ENCODE assay signal across 19 cellular contexts in the genomic region with DNA sequence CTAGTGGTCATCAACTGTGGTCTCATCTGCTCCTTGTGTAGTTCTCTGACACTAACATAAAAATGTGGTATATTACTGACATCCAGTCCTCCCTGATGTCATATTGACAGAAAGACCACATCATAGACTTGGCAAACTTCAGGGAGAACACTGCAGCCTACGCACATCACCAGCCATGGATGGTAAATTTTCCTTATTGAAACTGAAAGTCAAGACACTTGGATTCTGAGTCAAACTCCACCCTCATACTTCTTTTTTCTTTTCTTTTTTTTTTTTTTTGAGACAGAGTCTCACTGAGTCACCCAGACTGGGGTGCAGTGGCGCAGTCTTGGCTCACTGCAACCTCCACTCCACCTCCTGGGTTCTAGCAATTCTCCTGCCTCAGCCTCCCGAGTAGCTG. TPM values are rescaled to one million over a fixed set of nuclear protein-coding genes. Genes with fewer than 3 reads are reported as not detected.
DNase-seq lines count a peak whose midpoint lies in the region; ATAC-seq and TF ChIP-seq lines count a peak whose summit lies in the region.
"Had no signal": no experiment of that assay in that cellular context is flagged by ENCODE, and none has a peak within 500 bp of the region (broad histone marks: within the 10 kb centered on the region; RNA-seq: fewer than 3 reads in every experiment).

No MANE protein-coding gene starts in this region.

- peaks cover 5% of the 10 kb centered on the region for H3K4me1 Mint-ChIP-seq in activated CD8-positive, alpha-beta memory T cell treated with anti-CD3 and anti-CD28 coated beads, Interleukin-2, amount 10 ng/mL, durations not matched to agents 7 days and 5 days
- H3K4me1 Mint-ChIP-seq in type B pancreatic cell (ENCODE audit: unreplicated experiment): no peaks in the 10 kb centered on the region

- TF ChIP-seq CTCF in choroid plexus epithelial cell (conservative IDR thresholded peaks at IDR 0.05; ENCODE audit: low read depth, low read length): no peak
- TF ChIP-seq CTCF in type B pancreatic cell (conservative IDR thresholded peaks at IDR 0.05): no peak
- no peak for TF ChIP-seq CTCF in sigmoid colon (IDR thresholded peaks at IDR 0.05)

- H3K27ac Mint-ChIP-seq in activated CD8-positive, alpha-beta memory T cell treated with anti-CD3 and anti-CD28 coated beads, Interleukin-2, amount 10 ng/mL, durations not matched to agents 7 days and 5 days: peak overlapping the region; percentile 59
- no peak overlapping the region for H3K27ac Mint-ChIP-seq in type B pancreatic cell

- no peak for DNase-seq in activated CD8-positive, alpha-beta memory T cell treated with anti-CD3 and anti-CD28 coated beads, Interleukin-2, amount 10 ng/mL, durations not matched to agents 7 days and 5 days
- no peak for DNase-seq in activated CD8-positive, alpha-beta memory T cell treated with anti-CD3 and anti-CD28 coated beads, Interleukin-2, amount 50 U/mL, for 48 hours
- peak; percentile 37 for DNase-seq in M059J (ENCODE audit: low read depth)
- DNase-seq in choroid plexus epithelial cell (ENCODE audit: low read depth): peak; percentile 13
- peak; percentile 30 for DNase-seq in stimulated activated CD8-positive, alpha-beta memory T cell treated with anti-CD3 and anti-CD28 coated beads, Interleukin-4, amount 100 ng/mL, for 48 hours
- no peak for DNase-seq in type B pancreatic cell (ENCODE audit: extremely low spot score, unreplicated experiment)
- DNase-seq in sigmoid colon: no peak
- DNase-seq: body of pancreas, Calu3, NCI-H1694 treated with DMSO at 0.1 percent for 48 hours, OCI-M1, pancreas, tibial artery had no signal

- WGBS in sigmoid colon, 2 donors: 78 to 87% methylated on average over 3 of the region's 3 CpGs

- H3K4me1 ChIP-seq in sigmoid colon: no peaks in the 10 kb centered on the region
- H3K4me1 ChIP-seq: body of pancreas, pancreas had no signal

- intact Hi-C loops in sigmoid colon (cut with DNase I): loop anchor here (5.0 kb wide), 1 partner anchor 37 kb away; no protein-coding TSS in a partner anchor

- no peaks in the 10 kb centered on the region for H3K9me3 Mint-ChIP-seq in activated CD8-positive, alpha-beta memory T cell treated with anti-CD3 and anti-CD28 coated beads, Interleukin-2, amount 10 ng/mL, durations not matched to agents 7 days and 5 days (ENCODE audit: low read depth)
- no peaks in the 10 kb centered on the region for H3K9me3 Mint-ChIP-seq in type B pancreatic cell

- H3K4me3 Mint-ChIP-seq in activated CD8-positive, alpha-beta memory T cell treated with anti-CD3 and anti-CD28 coated beads, Interleukin-2, amount 10 ng/mL, durations not matched to agents 7 days and 5 days: no peak overlapping the region
- H3K4me3 Mint-ChIP-seq in type B pancreatic cell: no peak overlapping the region

- no peaks in the 10 kb centered on the region for H3K9me3 ChIP-seq in sigmoid colon
- H3K9me3 ChIP-seq: body of pancreas, pancreas, tibial artery had no signal

- no peak overlapping the region for H3K27ac ChIP-seq in sigmoid colon
- H3K27ac ChIP-seq: body of pancreas, HL-60, pancreas, tibial artery had no signal

- CTCF ChIA-PET in activated CD8-positive, alpha-beta memory T cell treated with anti-CD3 and anti-CD28 coated beads, Interleukin-2, amount 10 ng/mL, durations not matched to agents 7 days and 5 days (lab: Charles Lee): interaction anchor here (1.3 to 1.6 kb wide), 2 partner anchors 34 to 88 kb away, joined by 3 to 5 read pairs; no protein-coding TSS in a partner anchor

- no peaks in the 10 kb centered on the region for H3K27me3 ChIP-seq in sigmoid colon
- H3K27me3 ChIP-seq: body of pancreas, pancreas, tibial artery had no signal

- H3K36me3 Mint-ChIP-seq in activated CD8-positive, alpha-beta memory T cell treated with anti-CD3 and anti-CD28 coated beads, Interleukin-2, amount 10 ng/mL, durations not matched to agents 7 days and 5 days: peaks cover 10% of the 10 kb centered on the region
- peaks cover 12% of the 10 kb centered on the region for H3K36me3 Mint-ChIP-seq in type B pancreatic cell

- no peak for TF ChIP-seq POLR2A in sigmoid colon (IDR thresholded peaks at IDR 0.05)

- H3K36me3 ChIP-seq in sigmoid colon: peaks cover 0 to 28% (median 3%) of the 10 kb centered on the region in 4 donors
- H3K36me3 ChIP-seq: pancreas had no signal

- H3K4me3 ChIP-seq in choroid plexus epithelial cell (ENCODE audit: low read depth, low read length) (no peak overlapping the region), sigmoid colon (no peak overlapping the region)
- H3K4me3 ChIP-seq: body of pancreas, pancreas, smooth muscle cell, tibial artery had no signal

- TF ChIP-seq EP300 in sigmoid colon (IDR thresholded peaks at IDR 0.05): no peak

- no peaks in the 10 kb centered on the region for H3K27me3 Mint-ChIP-seq in activated CD8-positive, alpha-beta memory T cell treated with anti-CD3 and anti-CD28 coated beads, Interleukin-2, amount 10 ng/mL, durations not matched to agents 7 days and 5 days
- H3K27me3 Mint-ChIP-seq in type B pancreatic cell: no peaks in the 10 kb centered on the region

- peak; percentile 60 for ATAC-seq in activated CD8-positive, alpha-beta memory T cell treated with anti-CD3 and anti-CD28 coated beads, Interleukin-2, amount 10 ng/mL, durations not matched to agents 7 days and 5 days
- no peak for ATAC-seq in GM18858 (IDR thresholded peaks at IDR 0.05; ENCODE audit: unreplicated experiment)
- ATAC-seq: body of pancreas, esophagus mucosa, left lobe of liver, pancreas, SK-N-SH treated with all-trans-retinoic acid at 6 μM for 48 hours had no signal

RNA-seq across cellular contexts. Expression of gene NDRG3, which starts 25.4 kb away (rescaled TPM):
- total RNA-seq in activated CD8-positive, alpha-beta memory T cell treated with anti-CD3 and anti-CD28 coated beads, Interleukin-2, amount 10 ng/mL, durations not matched to agents 7 days and 5 days: 10 to 100 TPM; 27.8 to 28.8 TPM
- total RNA-seq in M059J (2014; rRNA removed; shearing (Covaris generic)): 49.7 and 50.3 TPM in 2 replicates
- total RNA-seq in type B pancreatic cell (ENCODE audit: low replicate concordance): 24.9 and 31.5 TPM in 2 replicates
- total RNA-seq in sigmoid colon: 10 to 100 TPM; 28.5 to 38.9 (median 31.5) TPM
- 10 to 100 TPM; 21.6 to 32.1 (median 25.9) TPM for polyA plus RNA-seq in sigmoid colon

RNA-seq across cellular contexts. Expression of gene DSN1, which starts 53.1 kb away (rescaled TPM):
- total RNA-seq in activated CD8-positive, alpha-beta memory T cell treated with anti-CD3 and anti-CD28 coated beads, Interleukin-2, amount 10 ng/mL, durations not matched to agents 7 days and 5 days: 10 to 100 TPM; 36.0 to 42.7 TPM
- 73.1 and 84.9 TPM in 2 replicates for total RNA-seq in M059J (2014; rRNA removed; shearing (Covaris generic))
- total RNA-seq in type B pancreatic cell (ENCODE audit: low replicate concordance) (20.0 and 24.1 TPM in 2 replicates), sigmoid colon (1 to 10 TPM; 4.4 to 6.4 (median 5.5) TPM)
- 10 to 100 TPM in 2 of 3 donors, 1 to 10 TPM in 1; 7.8 to 11.7 (median 11.6) TPM for polyA plus RNA-seq in sigmoid colon

Comparison
In these comparisons a context has a peak if more than half of its experiments do, and no peak if none do; other contexts are left out.
1. DNase-seq: peak in M059J (single experiment), choroid plexus epithelial cell (single experiment) and stimulated activated CD8-positive, alpha-beta memory T cell treated with anti-CD3 and anti-CD28 coated beads, Interleukin-4, amount 100 ng/mL, for 48 hours (single experiment); none in activated CD8-positive, alpha-beta memory T cell treated with anti-CD3 and anti-CD28 coated beads, Interleukin-2, amount 10 ng/mL, durations not matched to agents 7 days and 5 days (single experiment), activated CD8-positive, alpha-beta memory T cell treated with anti-CD3 and anti-CD28 coated beads, Interleukin-2, amount 50 U/mL, for 48 hours (single experiment), type B pancreatic cell (single experiment) and sigmoid colon (single experiment).